Comparison of ENCODE assay signal across 2 cellular contexts in the genomic region with DNA sequence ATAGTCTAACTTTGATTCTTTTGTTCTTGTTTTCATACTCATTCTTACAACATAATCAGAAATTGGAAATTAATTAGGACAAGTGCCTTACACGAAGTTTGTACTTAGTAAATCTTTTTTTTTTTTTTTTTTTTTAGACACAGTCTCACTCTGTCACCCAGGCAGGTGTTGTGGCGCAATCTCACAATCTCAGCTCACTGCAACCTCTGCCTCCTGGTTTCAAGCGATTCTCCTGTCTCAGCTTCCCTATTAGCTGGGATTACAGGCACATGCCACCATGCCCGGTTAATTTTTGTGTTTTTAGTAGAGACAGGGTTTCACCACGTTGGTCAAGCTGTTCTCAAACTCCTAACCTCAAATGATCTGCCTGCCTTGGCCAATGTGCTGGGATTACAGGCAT.
TF ChIP-seq lines count a peak whose summit lies in the region.

No MANE protein-coding gene starts in this region.

TF ChIP-seq in GM12878, 131 proteins besides CTCF, POLR2A, EP300 and RAD21:
- TF ChIP-seq MYB (IDR thresholded peaks at IDR 0.05; ENCODE audit: borderline replicate concordance, low read depth, low read length), result no peak
- TF ChIP-seq ZZZ3 (IDR thresholded peaks at IDR 0.05; ENCODE audit: control insufficient read depth, insufficient read length, low read depth), result no peak
- TF ChIP-seq, protein P1, sequence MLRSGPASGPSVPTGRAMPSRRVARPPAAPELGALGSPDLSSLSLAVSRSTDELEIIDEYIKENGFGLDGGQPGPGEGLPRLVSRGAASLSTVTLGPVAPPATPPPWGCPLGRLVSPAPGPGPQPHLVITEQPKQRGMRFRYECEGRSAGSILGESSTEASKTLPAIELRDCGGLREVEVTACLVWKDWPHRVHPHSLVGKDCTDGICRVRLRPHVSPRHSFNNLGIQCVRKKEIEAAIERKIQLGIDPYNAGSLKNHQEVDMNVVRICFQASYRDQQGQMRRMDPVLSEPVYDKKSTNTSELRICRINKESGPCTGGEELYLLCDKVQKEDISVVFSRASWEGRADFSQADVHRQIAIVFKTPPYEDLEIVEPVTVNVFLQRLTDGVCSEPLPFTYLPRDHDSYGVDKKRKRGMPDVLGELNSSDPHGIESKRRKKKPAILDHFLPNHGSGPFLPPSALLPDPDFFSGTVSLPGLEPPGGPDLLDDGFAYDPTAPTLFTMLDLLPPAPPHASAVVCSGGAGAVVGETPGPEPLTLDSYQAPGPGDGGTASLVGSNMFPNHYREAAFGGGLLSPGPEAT (IDR thresholded peaks at IDR 0.05; ENCODE audit: low read depth), result no peak
- no peak for TF ChIP-seq RB1 (IDR thresholded peaks at IDR 0.05; ENCODE audit: borderline replicate concordance)
- no peak for TF ChIP-seq NR2C2 (IDR thresholded peaks at IDR 0.05; ENCODE audit: borderline replicate concordance, control insufficient read depth, insufficient read length, low read depth)
- no peak for TF ChIP-seq CBX3 (IDR thresholded peaks at IDR 0.05; ENCODE audit: borderline replicate concordance, low read depth)
- TF ChIP-seq ZSCAN29 (IDR thresholded peaks at IDR 0.05), result no peak
- TF ChIP-seq NKRF (conservative IDR thresholded peaks at IDR 0.05), result no peak
- TF ChIP-seq TCF3 (IDR thresholded peaks at IDR 0.05; ENCODE audit: borderline replicate concordance, insufficient read depth, low read depth, low read length), result no peak
- no peak for TF ChIP-seq HCFC1 (IDR thresholded peaks at IDR 0.05; ENCODE audit: low read length)
- no peak for TF ChIP-seq KAT2A (conservative IDR thresholded peaks at IDR 0.05; ENCODE audit: control insufficient read depth, low read depth, low read length)
- TF ChIP-seq BHLHE40 (IDR thresholded peaks at IDR 0.05; ENCODE audit: borderline replicate concordance in 1 of 2, low read depth in 2 of 2, low read length in 1 of 2), result no peak

TF ChIP-seq in endothelial cell of umbilical vein, 7 proteins besides CTCF, POLR2A, EP300 and RAD21:
- TF ChIP-seq FOS (IDR thresholded peaks at IDR 0.05; ENCODE audit: borderline replicate concordance, insufficient read depth, low read length), result no peak
TF ChIP-seq in endothelial cell of umbilical vein: peak in this region for 0.
